Comparison of ENCODE assay signal across 15 cellular contexts in genomic region chr22:47123006-47123826, GRCh38.
DNase-seq lines count a peak whose midpoint lies in the region; TF ChIP-seq lines count a peak whose summit lies in the region.
"Had no signal": no experiment of that assay in that cellular context is flagged by ENCODE, and none has a peak within 500 bp of the region (broad histone marks: within the 10 kb centered on the region; RNA-seq: fewer than 3 reads in every experiment).

No MANE protein-coding gene starts in this region.

- intact Hi-C loops in Calu3 (cut with micrococcal nuclease; ENCODE audit: unreplicated experiment), result no loop called here

- H3K36me3 Mint-ChIP-seq in Calu3 (ENCODE audit: insufficient read depth, unreplicated experiment) (peaks cover 5% of the 10 kb centered on the region), chondrocyte (ENCODE audit: low read depth) (no peaks in the 10 kb centered on the region)

- DNase-seq in Calu3, result no peak
- peak; percentile 59 for DNase-seq in chondrocyte (ENCODE audit: low spot score)
- peak; percentile 74 for DNase-seq in osteoblast (ENCODE audit: insufficient read length, low spot score, missing footprints)
- no peak for DNase-seq in DMS53 (lab: John Stamatoyannopoulos, UW)
- DNase-seq in NCI-H1092 (lab: John Stamatoyannopoulos, UW), result no peak
- no peak for DNase-seq in HUDEP-2 (lab: John Stamatoyannopoulos, UW; ENCODE audit: unreplicated experiment in 76 of 76)
- DNase-seq: activated CD4-positive, alpha-beta T cell treated with anti-CD3 and anti-CD28 coated beads, Interleukin-2, amount 50 U/mL, for 48 hours; Kasumi-1; NCI-H1417; stimulated activated CD4-positive, alpha-beta T cell treated with anti-CD3 and anti-CD28 coated beads, Interleukin-4, amount 100 ng/mL, for 24 hours had no signal

- H3K27ac ChIP-seq in HUES64 (ENCODE audit: low read depth, low read length), result peak overlapping the region; percentile 18; the same call in 1 of the 2 replicates
- H3K27ac ChIP-seq in osteoblast (ENCODE audit: low read depth, low read length), result no peak overlapping the region
- H3K27ac ChIP-seq: gastroesophageal sphincter, HL-60, parathyroid adenoma had no signal

- TF ChIP-seq CTCF in Calu3 (IDR thresholded peaks at IDR 0.05; ENCODE audit: unreplicated experiment), result no peak
- no peak for TF ChIP-seq CTCF in chondrocyte (IDR thresholded peaks at IDR 0.05)
- TF ChIP-seq CTCF in osteoblast (IDR thresholded peaks at IDR 0.05; ENCODE audit: extremely low read depth, low read depth, low read length), result no peak

- no TSS peak for BruUV-seq in Calu3 (replicated peaks; lab: Mats Ljungman, UMichigan)

- peaks cover 7% of the 10 kb centered on the region for H3K4me1 Mint-ChIP-seq in Calu3 (ENCODE audit: low read depth, unreplicated experiment)
- H3K4me1 Mint-ChIP-seq in chondrocyte (ENCODE audit: low read depth), result no peaks in the 10 kb centered on the region

- H3K9me3 Mint-ChIP-seq in Calu3 (ENCODE audit: low read depth, unreplicated experiment) (no peaks in the 10 kb centered on the region), chondrocyte (ENCODE audit: low read depth) (no peaks in the 10 kb centered on the region)

- H3K36me3 ChIP-seq in HUES64 (ENCODE audit: insufficient read depth, low read length) (no peaks in the 10 kb centered on the region), osteoblast (ENCODE audit: insufficient read depth, low read length) (no peaks in the 10 kb centered on the region)
- H3K36me3 ChIP-seq: gastroesophageal sphincter had no signal

- CTCF ChIA-PET in Calu3 (lab: Charles Lee), result no interaction called here

- H3K4me1 ChIP-seq in HUES64 (ENCODE audit: insufficient read depth, low read length) (peaks cover 8% of the 10 kb centered on the region), osteoblast (ENCODE audit: insufficient read depth, low read length) (no peaks in the 10 kb centered on the region)
- H3K4me1 ChIP-seq: gastroesophageal sphincter, parathyroid adenoma had no signal

- H3K27me3 ChIP-seq in HUES64 (ENCODE audit: insufficient read depth, low read length), result no peaks in the 10 kb centered on the region
- H3K27me3 ChIP-seq in osteoblast (ENCODE audit: insufficient read depth, low read length), result no peaks in the 10 kb centered on the region
- H3K27me3 ChIP-seq: gastroesophageal sphincter had no signal

- H3K27ac Mint-ChIP-seq in Calu3 (ENCODE audit: unreplicated experiment) (peak overlapping the region; percentile 51), chondrocyte (ENCODE audit: unreplicated experiment) (no peak overlapping the region)

- H3K4me2 ChIP-seq in osteoblast (ENCODE audit: insufficient read depth, low read length), result no peak overlapping the region

- no peaks in the 10 kb centered on the region for H4K20me1 ChIP-seq in osteoblast (ENCODE audit: insufficient read depth, low read length)

- no peaks in the 10 kb centered on the region for H3K9me3 ChIP-seq in HUES64 (ENCODE audit: insufficient read depth, low read depth, low read length)
- H3K9me3 ChIP-seq in osteoblast (ENCODE audit: low read depth, low read length), result no peaks in the 10 kb centered on the region
- H3K9me3 ChIP-seq: gastroesophageal sphincter had no signal

- H3K27me3 Mint-ChIP-seq in Calu3 (ENCODE audit: unreplicated experiment) (no peaks in the 10 kb centered on the region), chondrocyte (ENCODE audit: low read depth) (no peaks in the 10 kb centered on the region)

- H3K9ac ChIP-seq in HUES64 (ENCODE audit: low read depth, low read length), result no peak overlapping the region
- H3K9ac ChIP-seq: parathyroid adenoma had no signal

- no peak overlapping the region for H3K4me3 ChIP-seq in HUES64 (ENCODE audit: low read length)
- no peak overlapping the region for H3K4me3 ChIP-seq in osteoblast (ENCODE audit: insufficient read depth, low read length)
- H3K4me3 ChIP-seq: gastroesophageal sphincter, skin epidermis had no signal

- H2AFZ ChIP-seq in osteoblast (ENCODE audit: low read length), result no peak overlapping the region
- H2AFZ ChIP-seq: parathyroid adenoma had no signal

- H3K79me2 ChIP-seq in osteoblast (ENCODE audit: insufficient read depth, low read length), result no peaks in the 10 kb centered on the region
- H3K79me2 ChIP-seq: parathyroid adenoma had no signal

- H3K4me3 Mint-ChIP-seq in Calu3 (ENCODE audit: low read depth, unreplicated experiment), result no peak overlapping the region
- no peak overlapping the region for H3K4me3 Mint-ChIP-seq in chondrocyte (ENCODE audit: unreplicated experiment)

- 95% methylated on average over 18 of the region's 18 CpGs for WGBS in HUES64

Comparison
In these comparisons a context has a peak if more than half of its experiments do, and no peak if none do; other contexts are left out.
1. DNase-seq: peak in chondrocyte (single experiment) and osteoblast (single experiment); none in Calu3 (single experiment), DMS53 (single experiment), NCI-H1092 (single experiment) and HUDEP-2 (0 of 76).